In the genomic region with DNA sequence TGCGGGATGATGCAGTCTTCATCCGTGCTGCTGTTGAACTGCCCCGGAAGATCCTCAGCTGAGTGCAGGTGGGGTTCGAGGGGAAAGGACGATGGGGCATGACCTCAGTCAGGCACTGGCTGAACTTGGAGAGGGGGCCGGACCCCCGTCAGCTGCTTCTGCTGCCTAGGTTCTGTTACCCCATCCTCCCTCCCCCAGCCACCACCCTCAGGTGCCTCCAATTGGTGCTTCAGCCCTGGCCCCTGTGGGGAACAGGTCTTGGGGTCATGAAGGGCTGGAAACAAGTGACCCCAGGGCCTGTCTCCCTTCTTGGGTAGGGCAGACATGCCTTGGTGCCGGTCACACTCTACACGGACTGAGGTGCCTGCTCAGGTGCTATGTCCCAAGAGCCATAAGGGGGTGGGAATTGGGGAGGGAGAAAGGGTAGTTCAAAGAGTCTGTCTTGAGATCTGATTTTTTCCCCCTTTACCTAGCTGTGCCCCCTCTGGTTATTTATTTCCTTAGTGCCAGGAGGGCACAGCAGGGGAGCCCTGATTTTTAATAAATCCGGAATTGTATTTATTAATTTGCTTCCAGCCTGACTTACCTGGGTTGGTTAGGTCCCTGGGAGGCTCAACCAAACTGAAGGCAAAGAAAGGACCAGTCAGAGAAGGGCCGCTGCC, we compare ENCODE assay signal across 1 cellular context.
TF ChIP-seq lines count a peak whose summit lies in the region.

No MANE protein-coding gene starts in this region.

TF ChIP-seq in HepG2, 621 proteins besides CTCF, POLR2A, EP300 and RAD21:
- TF ChIP-seq STAG1 (CRISPR knock-in tag; IDR thresholded peaks at IDR 0.05) (no peak), ZBTB21 (CRISPR knock-in tag; IDR thresholded peaks at IDR 0.05) (no peak), ZNF501 (CRISPR knock-in tag; IDR thresholded peaks at IDR 0.05) (peak; percentile 7; the same call in 1 of the 2 replicates), CCDC6 (CRISPR knock-in tag; IDR thresholded peaks at IDR 0.05) (no peak), POLR2G (IDR thresholded peaks at IDR 0.05; ENCODE audit: low read depth, low read length) (peak; percentile 5; the same call in 1 of the 2 replicates), CHD4 (IDR thresholded peaks at IDR 0.05; ENCODE audit: borderline replicate concordance, low read length) (0 out of 2 replicates have a peak, but pooled peaks have one; percentile 9), PCBP2 (optimal IDR thresholded peaks at IDR 0.05; ENCODE audit: low read depth, low read length, poor library complexity, severe bottlenecking) (peak; percentile 78)
- TF ChIP-seq, protein P1, sequence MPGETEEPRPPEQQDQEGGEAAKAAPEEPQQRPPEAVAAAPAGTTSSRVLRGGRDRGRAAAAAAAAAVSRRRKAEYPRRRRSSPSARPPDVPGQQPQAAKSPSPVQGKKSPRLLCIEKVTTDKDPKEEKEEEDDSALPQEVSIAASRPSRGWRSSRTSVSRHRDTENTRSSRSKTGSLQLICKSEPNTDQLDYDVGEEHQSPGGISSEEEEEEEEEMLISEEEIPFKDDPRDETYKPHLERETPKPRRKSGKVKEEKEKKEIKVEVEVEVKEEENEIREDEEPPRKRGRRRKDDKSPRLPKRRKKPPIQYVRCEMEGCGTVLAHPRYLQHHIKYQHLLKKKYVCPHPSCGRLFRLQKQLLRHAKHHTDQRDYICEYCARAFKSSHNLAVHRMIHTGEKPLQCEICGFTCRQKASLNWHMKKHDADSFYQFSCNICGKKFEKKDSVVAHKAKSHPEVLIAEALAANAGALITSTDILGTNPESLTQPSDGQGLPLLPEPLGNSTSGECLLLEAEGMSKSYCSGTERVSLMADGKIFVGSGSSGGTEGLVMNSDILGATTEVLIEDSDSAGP (CRISPR knock-in tag; IDR thresholded peaks at IDR 0.05; ENCODE audit: borderline replicate concordance) = 0 out of 2 replicates have a peak, but pooled peaks have one; percentile 14
- TF ChIP-seq, protein P2, sequence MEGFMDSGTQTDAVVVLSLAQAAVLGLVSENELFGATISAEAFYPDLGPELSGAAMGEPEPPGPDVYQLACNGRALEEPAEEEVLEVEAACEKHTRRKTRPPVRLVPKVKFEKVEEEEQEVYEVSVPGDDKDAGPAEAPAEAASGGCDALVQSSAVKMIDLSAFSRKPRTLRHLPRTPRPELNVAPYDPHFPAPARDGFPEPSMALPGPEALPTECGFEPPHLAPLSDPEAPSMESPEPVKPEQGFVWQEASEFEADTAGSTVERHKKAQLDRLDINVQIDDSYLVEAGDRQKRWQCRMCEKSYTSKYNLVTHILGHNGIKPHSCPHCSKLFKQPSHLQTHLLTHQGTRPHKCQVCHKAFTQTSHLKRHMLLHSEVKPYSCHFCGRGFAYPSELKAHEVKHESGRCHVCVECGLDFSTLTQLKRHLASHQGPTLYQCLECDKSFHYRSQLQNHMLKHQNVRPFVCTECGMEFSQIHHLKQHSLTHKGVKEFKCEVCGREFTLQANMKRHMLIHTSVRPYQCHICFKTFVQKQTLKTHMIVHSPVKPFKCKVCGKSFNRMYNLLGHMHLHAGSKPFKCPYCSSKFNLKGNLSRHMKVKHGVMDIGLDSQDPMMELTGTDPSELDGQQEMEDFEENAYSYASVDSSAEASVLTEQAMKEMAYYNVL (CRISPR knock-in tag; IDR thresholded peaks at IDR 0.05; ENCODE audit: borderline replicate concordance) = no peak
- TF ChIP-seq, protein P3, sequence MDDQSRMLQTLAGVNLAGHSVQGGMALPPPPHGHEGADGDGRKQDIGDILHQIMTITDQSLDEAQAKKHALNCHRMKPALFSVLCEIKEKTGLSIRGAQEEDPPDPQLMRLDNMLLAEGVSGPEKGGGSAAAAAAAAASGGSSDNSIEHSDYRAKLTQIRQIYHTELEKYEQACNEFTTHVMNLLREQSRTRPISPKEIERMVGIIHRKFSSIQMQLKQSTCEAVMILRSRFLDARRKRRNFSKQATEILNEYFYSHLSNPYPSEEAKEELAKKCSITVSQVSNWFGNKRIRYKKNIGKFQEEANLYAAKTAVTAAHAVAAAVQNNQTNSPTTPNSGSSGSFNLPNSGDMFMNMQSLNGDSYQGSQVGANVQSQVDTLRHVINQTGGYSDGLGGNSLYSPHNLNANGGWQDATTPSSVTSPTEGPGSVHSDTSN (CRISPR knock-in tag; IDR thresholded peaks at IDR 0.05; ENCODE audit: borderline replicate concordance) = no peak
